ENCODE assay signal across 8 cellular contexts in the genomic region with DNA sequence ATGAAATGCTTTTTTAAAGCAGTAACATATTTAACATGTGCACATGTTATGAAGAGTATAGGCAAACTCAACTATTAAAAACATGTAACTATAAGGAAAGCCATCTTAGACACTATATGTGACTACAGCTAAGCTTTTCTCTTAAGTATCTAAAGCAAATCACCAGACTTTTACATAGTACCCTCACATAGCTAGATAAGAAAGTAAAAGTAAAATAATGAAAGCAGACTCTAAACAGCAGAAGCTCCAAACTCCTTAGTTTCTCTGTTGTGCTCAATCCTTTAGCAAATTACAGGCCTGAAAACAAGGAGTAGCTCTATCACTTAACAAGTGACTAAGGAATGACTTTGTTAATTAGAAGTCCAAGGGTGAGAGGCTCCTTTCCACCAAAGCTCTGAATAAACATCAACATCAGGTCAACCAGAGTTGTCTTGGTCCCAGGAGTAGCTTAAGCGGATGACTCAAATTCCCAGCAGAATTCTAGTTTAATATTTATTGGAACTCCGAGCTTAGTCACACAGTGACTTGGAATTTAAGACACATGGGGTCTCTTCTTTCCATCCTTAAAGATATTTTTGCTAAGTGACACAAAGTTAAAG. TPM values are rescaled to one million over a fixed set of nuclear protein-coding genes. Genes with fewer than 3 reads are reported as not detected.
A peak's percentile ranks its signal among the peaks of the same experiment; 100 is the strongest.
DNase-seq lines count a peak whose midpoint lies in the region; ATAC-seq and TF ChIP-seq lines count a peak whose summit lies in the region.

No MANE protein-coding gene starts in this region.

- peaks cover 82% of the 10 kb centered on the region for H3K4me1 Mint-ChIP-seq in WTC11

- WGBS in tibial nerve, 2 donors = 42 to 53% methylated on average over 2 of the region's 2 CpGs

- DNase-seq in ACHN = peak; percentile 83
- DNase-seq in WTC11 (ENCODE audit: low spot score) = no peak
- DNase-seq in kidney glomerular epithelial cell (lab: John Stamatoyannopoulos, UW) = peak; percentile 76
- DNase-seq in effector CD8-positive, alpha-beta T cell (lab: John Stamatoyannopoulos, UW) = no peak
- DNase-seq in tibial nerve (ENCODE audit: low spot score in 2 of 2) = no peak

- CTCF ChIA-PET in WTC11 (lab: Charles Lee) = interaction anchor here (0.9 kb wide), 1 partner anchor 12 kb away, joined by 3 read pairs; no protein-coding TSS in a partner anchor

- no peak overlapping the region for H3K4me3 ChIP-seq in tibial nerve

- no peaks in the 10 kb centered on the region for H3K27me3 ChIP-seq in tibial nerve

- in situ Hi-C loops in ACHN (cut with HindIII; ENCODE audit: low pct_ligation_motif_present, low pct_unique_long_range_greater_than_20kb, low sequenced_read_pairs) = no loop called here

- H3K9me3 Mint-ChIP-seq in WTC11 = no peaks in the 10 kb centered on the region

- H3K27me3 Mint-ChIP-seq in WTC11 (ENCODE audit: low read depth) = peaks cover 16% of the 10 kb centered on the region

- H3K36me3 Mint-ChIP-seq in WTC11 = no peaks in the 10 kb centered on the region

- H3K9me3 ChIP-seq in tibial nerve = no peaks in the 10 kb centered on the region

- no peak for TF ChIP-seq CTCF in WTC11 (IDR thresholded peaks at IDR 0.05)
- no peak for TF ChIP-seq CTCF in tibial nerve (IDR thresholded peaks at IDR 0.05)

- peak; percentile 39 for ATAC-seq in GM21576 (IDR thresholded peaks at IDR 0.05; ENCODE audit: unreplicated experiment)
- ATAC-seq in WTC11 = no peak
- ATAC-seq in GM19397 (IDR thresholded peaks at IDR 0.05; ENCODE audit: unreplicated experiment) = no peak
- no peak for ATAC-seq in GM19351 (IDR thresholded peaks at IDR 0.05; ENCODE audit: unreplicated experiment)

- peak overlapping the region in 2 of 4 donors; percentile 36 to 62 for H3K27ac ChIP-seq in tibial nerve

- no peak for TF ChIP-seq EP300 in tibial nerve (IDR thresholded peaks at IDR 0.05)

- no peaks in the 10 kb centered on the region for H3K36me3 ChIP-seq in tibial nerve

- POLR2A ChIA-PET in WTC11 (lab: Charles Lee) = no interaction called here

- peaks cover 0 to 92% (median 65%) of the 10 kb centered on the region in 4 donors for H3K4me1 ChIP-seq in tibial nerve

- H3K4me3 Mint-ChIP-seq in WTC11 = no peak overlapping the region

- no peak for TF ChIP-seq POLR2A in tibial nerve (IDR thresholded peaks at IDR 0.05)

- peak overlapping the region; percentile 46; the same call in 1 of the 2 replicates for H3K27ac Mint-ChIP-seq in WTC11

TF ChIP-seq in WTC11, 78 proteins besides CTCF, POLR2A, EP300 and RAD21 (continues in another document):
- TF ChIP-seq, protein P1, sequence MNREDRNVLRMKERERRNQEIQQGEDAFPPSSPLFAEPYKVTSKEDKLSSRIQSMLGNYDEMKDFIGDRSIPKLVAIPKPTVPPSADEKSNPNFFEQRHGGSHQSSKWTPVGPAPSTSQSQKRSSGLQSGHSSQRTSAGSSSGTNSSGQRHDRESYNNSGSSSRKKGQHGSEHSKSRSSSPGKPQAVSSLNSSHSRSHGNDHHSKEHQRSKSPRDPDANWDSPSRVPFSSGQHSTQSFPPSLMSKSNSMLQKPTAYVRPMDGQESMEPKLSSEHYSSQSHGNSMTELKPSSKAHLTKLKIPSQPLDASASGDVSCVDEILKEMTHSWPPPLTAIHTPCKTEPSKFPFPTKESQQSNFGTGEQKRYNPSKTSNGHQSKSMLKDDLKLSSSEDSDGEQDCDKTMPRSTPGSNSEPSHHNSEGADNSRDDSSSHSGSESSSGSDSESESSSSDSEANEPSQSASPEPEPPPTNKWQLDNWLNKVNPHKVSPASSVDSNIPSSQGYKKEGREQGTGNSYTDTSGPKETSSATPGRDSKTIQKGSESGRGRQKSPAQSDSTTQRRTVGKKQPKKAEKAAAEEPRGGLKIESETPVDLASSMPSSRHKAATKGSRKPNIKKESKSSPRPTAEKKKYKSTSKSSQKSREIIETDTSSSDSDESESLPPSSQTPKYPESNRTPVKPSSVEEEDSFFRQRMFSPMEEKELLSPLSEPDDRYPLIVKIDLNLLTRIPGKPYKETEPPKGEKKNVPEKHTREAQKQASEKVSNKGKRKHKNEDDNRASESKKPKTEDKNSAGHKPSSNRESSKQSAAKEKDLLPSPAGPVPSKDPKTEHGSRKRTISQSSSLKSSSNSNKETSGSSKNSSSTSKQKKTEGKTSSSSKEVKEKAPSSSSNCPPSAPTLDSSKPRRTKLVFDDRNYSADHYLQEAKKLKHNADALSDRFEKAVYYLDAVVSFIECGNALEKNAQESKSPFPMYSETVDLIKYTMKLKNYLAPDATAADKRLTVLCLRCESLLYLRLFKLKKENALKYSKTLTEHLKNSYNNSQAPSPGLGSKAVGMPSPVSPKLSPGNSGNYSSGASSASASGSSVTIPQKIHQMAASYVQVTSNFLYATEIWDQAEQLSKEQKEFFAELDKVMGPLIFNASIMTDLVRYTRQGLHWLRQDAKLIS (CRISPR knock-in tag; IDR thresholded peaks at IDR 0.05; ENCODE audit: borderline replicate concordance) = no peak
- TF ChIP-seq, protein P2, sequence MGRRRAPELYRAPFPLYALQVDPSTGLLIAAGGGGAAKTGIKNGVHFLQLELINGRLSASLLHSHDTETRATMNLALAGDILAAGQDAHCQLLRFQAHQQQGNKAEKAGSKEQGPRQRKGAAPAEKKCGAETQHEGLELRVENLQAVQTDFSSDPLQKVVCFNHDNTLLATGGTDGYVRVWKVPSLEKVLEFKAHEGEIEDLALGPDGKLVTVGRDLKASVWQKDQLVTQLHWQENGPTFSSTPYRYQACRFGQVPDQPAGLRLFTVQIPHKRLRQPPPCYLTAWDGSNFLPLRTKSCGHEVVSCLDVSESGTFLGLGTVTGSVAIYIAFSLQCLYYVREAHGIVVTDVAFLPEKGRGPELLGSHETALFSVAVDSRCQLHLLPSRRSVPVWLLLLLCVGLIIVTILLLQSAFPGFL (CRISPR knock-in tag; IDR thresholded peaks at IDR 0.05; ENCODE audit: borderline replicate concordance) = no peak
- no peak for TF ChIP-seq FOXP1 (CRISPR knock-in tag; IDR thresholded peaks at IDR 0.05; ENCODE audit: borderline replicate concordance)
- no peak for TF ChIP-seq ZNF121 (CRISPR knock-in tag; IDR thresholded peaks at IDR 0.05)
- no peak for TF ChIP-seq MYBL2 (CRISPR knock-in tag; IDR thresholded peaks at IDR 0.05)
- TF ChIP-seq, protein P3, sequence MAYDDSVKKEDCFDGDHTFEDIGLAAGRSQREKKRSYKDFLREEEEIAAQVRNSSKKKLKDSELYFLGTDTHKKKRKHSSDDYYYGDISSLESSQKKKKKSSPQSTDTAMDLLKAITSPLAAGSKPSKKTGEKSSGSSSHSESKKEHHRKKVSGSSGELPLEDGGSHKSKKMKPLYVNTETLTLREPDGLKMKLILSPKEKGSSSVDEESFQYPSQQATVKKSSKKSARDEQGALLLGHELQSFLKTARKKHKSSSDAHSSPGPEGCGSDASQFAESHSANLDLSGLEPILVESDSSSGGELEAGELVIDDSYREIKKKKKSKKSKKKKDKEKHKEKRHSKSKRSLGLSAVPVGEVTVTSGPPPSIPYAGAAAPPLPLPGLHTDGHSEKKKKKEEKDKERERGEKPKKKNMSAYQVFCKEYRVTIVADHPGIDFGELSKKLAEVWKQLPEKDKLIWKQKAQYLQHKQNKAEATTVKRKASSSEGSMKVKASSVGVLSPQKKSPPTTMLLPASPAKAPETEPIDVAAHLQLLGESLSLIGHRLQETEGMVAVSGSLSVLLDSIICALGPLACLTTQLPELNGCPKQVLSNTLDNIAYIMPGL (CRISPR knock-in tag; IDR thresholded peaks at IDR 0.05) = no peak
- TF ChIP-seq TEAD1 (CRISPR knock-in tag; IDR thresholded peaks at IDR 0.05) = no peak
- no peak for TF ChIP-seq HMGA2 (CRISPR knock-in tag; IDR thresholded peaks at IDR 0.05)
- TF ChIP-seq, protein P4, sequence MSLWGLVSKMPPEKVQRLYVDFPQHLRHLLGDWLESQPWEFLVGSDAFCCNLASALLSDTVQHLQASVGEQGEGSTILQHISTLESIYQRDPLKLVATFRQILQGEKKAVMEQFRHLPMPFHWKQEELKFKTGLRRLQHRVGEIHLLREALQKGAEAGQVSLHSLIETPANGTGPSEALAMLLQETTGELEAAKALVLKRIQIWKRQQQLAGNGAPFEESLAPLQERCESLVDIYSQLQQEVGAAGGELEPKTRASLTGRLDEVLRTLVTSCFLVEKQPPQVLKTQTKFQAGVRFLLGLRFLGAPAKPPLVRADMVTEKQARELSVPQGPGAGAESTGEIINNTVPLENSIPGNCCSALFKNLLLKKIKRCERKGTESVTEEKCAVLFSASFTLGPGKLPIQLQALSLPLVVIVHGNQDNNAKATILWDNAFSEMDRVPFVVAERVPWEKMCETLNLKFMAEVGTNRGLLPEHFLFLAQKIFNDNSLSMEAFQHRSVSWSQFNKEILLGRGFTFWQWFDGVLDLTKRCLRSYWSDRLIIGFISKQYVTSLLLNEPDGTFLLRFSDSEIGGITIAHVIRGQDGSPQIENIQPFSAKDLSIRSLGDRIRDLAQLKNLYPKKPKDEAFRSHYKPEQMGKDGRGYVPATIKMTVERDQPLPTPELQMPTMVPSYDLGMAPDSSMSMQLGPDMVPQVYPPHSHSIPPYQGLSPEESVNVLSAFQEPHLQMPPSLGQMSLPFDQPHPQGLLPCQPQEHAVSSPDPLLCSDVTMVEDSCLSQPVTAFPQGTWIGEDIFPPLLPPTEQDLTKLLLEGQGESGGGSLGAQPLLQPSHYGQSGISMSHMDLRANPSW (CRISPR knock-in tag; conservative IDR thresholded peaks at IDR 0.05; ENCODE audit: low read depth) = no peak
- TF ChIP-seq, protein P5, sequence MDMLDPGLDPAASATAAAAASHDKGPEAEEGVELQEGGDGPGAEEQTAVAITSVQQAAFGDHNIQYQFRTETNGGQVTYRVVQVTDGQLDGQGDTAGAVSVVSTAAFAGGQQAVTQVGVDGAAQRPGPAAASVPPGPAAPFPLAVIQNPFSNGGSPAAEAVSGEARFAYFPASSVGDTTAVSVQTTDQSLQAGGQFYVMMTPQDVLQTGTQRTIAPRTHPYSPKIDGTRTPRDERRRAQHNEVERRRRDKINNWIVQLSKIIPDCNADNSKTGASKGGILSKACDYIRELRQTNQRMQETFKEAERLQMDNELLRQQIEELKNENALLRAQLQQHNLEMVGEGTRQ (CRISPR knock-in tag; IDR thresholded peaks at IDR 0.05) = no peak
- no peak for TF ChIP-seq SMAD4 (CRISPR knock-in tag; IDR thresholded peaks at IDR 0.05)
- no peak for TF ChIP-seq NFATC4 (CRISPR knock-in tag; IDR thresholded peaks at IDR 0.05)
- TF ChIP-seq FOXK1 (CRISPR knock-in tag; IDR thresholded peaks at IDR 0.05) = no peak

RNA-seq across cellular contexts. Expression of a gene that starts 6.0 kb away (rescaled TPM):
- 8.0 to 10.3 TPM (median 8.8 TPM) in 3 replicates for total RNA-seq in WTC11 (2021)
- 10 to 100 TPM; 31.0 to 33.0 (median 32.2) TPM for total RNA-seq in tibial nerve

Comparison
In these comparisons a context has a peak if more than half of its experiments do, and no peak if none do; other contexts are left out.
1. DNase-seq: peak in ACHN (single experiment) and kidney glomerular epithelial cell (single experiment); none in WTC11 (single experiment), effector CD8-positive, alpha-beta T cell (single experiment) and tibial nerve (0 of 2).